ENCODE assay signal across 29 cellular contexts in the genomic region with DNA sequence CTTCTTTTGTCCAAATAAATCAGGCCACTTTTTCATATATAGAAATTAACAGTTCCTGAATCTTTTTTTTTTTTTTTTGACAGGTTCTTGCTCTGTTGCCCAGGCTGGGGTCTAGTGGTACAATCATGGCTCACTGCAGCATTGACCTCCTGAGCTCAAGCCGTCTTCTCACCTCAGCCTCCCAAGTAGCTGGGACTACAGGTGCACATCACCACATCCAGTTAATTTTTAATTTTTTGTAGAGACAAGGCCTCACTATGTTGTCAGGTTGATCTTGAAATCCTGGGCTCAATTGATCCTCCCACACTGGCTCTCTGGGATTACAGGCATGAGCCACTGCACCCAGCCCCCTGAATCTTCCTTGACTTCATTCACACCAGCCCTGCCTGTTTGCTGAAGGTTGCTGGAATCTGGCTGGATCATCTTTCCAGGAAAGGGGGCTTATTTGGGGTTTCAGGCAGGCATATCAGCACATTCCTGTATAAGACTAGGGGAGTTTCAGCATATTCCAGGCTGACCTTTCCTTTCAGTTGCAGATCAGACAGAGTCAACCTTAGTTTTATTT.
DNase-seq lines count a peak whose midpoint lies in the region; ATAC-seq and TF ChIP-seq lines count a peak whose summit lies in the region.
"Had no signal": no experiment of that assay in that cellular context is flagged by ENCODE, and none has a peak within 500 bp of the region (broad histone marks: within the 10 kb centered on the region; RNA-seq: fewer than 3 reads in every experiment).

No MANE protein-coding gene starts in this region.

- H3K4me3 ChIP-seq in SK-N-MC (no peak overlapping the region), iPS DF 6.9 (ENCODE audit: low read length) (no peak overlapping the region), neural progenitor cell (no peak overlapping the region)
- H3K4me3 ChIP-seq: skin epidermis, uterus had no signal

- BruUV-seq in Calu3 (replicated peaks; lab: Mats Ljungman, UMichigan) = no TSS peak

- ATAC-seq in HG03175 (IDR thresholded peaks at IDR 0.05; ENCODE audit: unreplicated experiment) = no peak
- ATAC-seq: activated CD8-positive, alpha-beta memory T cell treated with anti-CD3 and anti-CD28 coated beads, Interleukin-2, amount 10 ng/mL, durations not matched to agents 7 days and 5 days; CD8-positive, alpha-beta T cell; stimulated activated naive CD8-positive, alpha-beta T cell treated with anti-CD3 and anti-CD28 coated beads, Interleukin-15, amount 100 ng/mL, for 72 hours had no signal

- H3K9me3 ChIP-seq in SK-N-MC (ENCODE audit: low read depth, low read length) (no peaks in the 10 kb centered on the region), iPS DF 6.9 (ENCODE audit: control insufficient read depth, insufficient read depth, low read length) (no peaks in the 10 kb centered on the region), neural progenitor cell (ENCODE audit: low read depth) (no peaks in the 10 kb centered on the region)
- H3K9me3 ChIP-seq: neutrophil, uterus had no signal

- H3K27ac Mint-ChIP-seq in Calu3 (ENCODE audit: unreplicated experiment) (no peak overlapping the region), neural progenitor cell (no peak overlapping the region)
- H3K27ac Mint-ChIP-seq in activated T-helper 2 cell treated with anti-CD3 and anti-CD28 coated beads, Interferon-gamma antibody, Interleukin-2, Interleukin-4, amounts not matched to agents 10 μg/mL and 5 μg/mL and 100 μg/mL, durations not matched to agents 14 hours and 24 hours and 36 hours = no peak overlapping the region
- H3K27ac Mint-ChIP-seq: activated CD8-positive, alpha-beta memory T cell treated with anti-CD3 and anti-CD28 coated beads, Interleukin-2, amount 10 ng/mL, durations not matched to agents 7 days and 5 days; B cell; CD8-positive, alpha-beta T cell; stimulated activated naive CD8-positive, alpha-beta T cell treated with anti-CD3 and anti-CD28 coated beads, Interleukin-15, amount 100 ng/mL, for 72 hours had no signal

- H3K27me3 Mint-ChIP-seq in Calu3 (ENCODE audit: unreplicated experiment) (no peaks in the 10 kb centered on the region), neural progenitor cell (ENCODE audit: insufficient read depth, low read depth) (no peaks in the 10 kb centered on the region)
- peaks cover 4% of the 10 kb centered on the region for H3K27me3 Mint-ChIP-seq in activated T-helper 2 cell treated with anti-CD3 and anti-CD28 coated beads, Interferon-gamma antibody, Interleukin-2, Interleukin-4, amounts not matched to agents 10 μg/mL and 5 μg/mL and 100 μg/mL, durations not matched to agents 14 hours and 24 hours and 36 hours (ENCODE audit: low read depth)
- H3K27me3 Mint-ChIP-seq: activated CD8-positive, alpha-beta memory T cell treated with anti-CD3 and anti-CD28 coated beads, Interleukin-2, amount 10 ng/mL, durations not matched to agents 7 days and 5 days; stimulated activated naive CD8-positive, alpha-beta T cell treated with anti-CD3 and anti-CD28 coated beads, Interleukin-15, amount 100 ng/mL, for 72 hours had no signal

- H3K9ac ChIP-seq in SK-N-MC (ENCODE audit: insufficient read length) (peak overlapping the region; percentile 29), neural progenitor cell (no peak overlapping the region)

- H3K4me1 ChIP-seq in iPS DF 6.9 (ENCODE audit: control insufficient read depth, insufficient read depth, low read length) (peaks cover 2% of the 10 kb centered on the region; the same call in 1 of the 2 replicates), neural progenitor cell (peaks cover 18% of the 10 kb centered on the region)
- H3K4me1 ChIP-seq: uterus had no signal

- H3K4me1 Mint-ChIP-seq in Calu3 (ENCODE audit: low read depth, unreplicated experiment) (peaks cover 41% of the 10 kb centered on the region), neural progenitor cell (peaks cover 8% of the 10 kb centered on the region)
- H3K4me1 Mint-ChIP-seq in activated T-helper 2 cell treated with anti-CD3 and anti-CD28 coated beads, Interferon-gamma antibody, Interleukin-2, Interleukin-4, amounts not matched to agents 10 μg/mL and 5 μg/mL and 100 μg/mL, durations not matched to agents 14 hours and 24 hours and 36 hours (ENCODE audit: low read depth) = no peaks in the 10 kb centered on the region
- H3K4me1 Mint-ChIP-seq: activated CD8-positive, alpha-beta memory T cell treated with anti-CD3 and anti-CD28 coated beads, Interleukin-2, amount 10 ng/mL, durations not matched to agents 7 days and 5 days; B cell; stimulated activated naive CD8-positive, alpha-beta T cell treated with anti-CD3 and anti-CD28 coated beads, Interleukin-15, amount 100 ng/mL, for 72 hours had no signal

- no peaks in the 10 kb centered on the region for H3K36me3 ChIP-seq in SK-N-MC (ENCODE audit: insufficient read depth, low read length)
- H3K36me3 ChIP-seq in iPS DF 6.9 (ENCODE audit: control insufficient read depth, insufficient read depth, low read length) = no peaks in the 10 kb centered on the region
- no peaks in the 10 kb centered on the region for H3K36me3 ChIP-seq in neural progenitor cell
- H3K36me3 ChIP-seq: neutrophil, uterus had no signal

- H3K36me3 Mint-ChIP-seq in Calu3 (ENCODE audit: insufficient read depth, unreplicated experiment) (peaks cover 10% of the 10 kb centered on the region), neural progenitor cell (no peaks in the 10 kb centered on the region)
- no peaks in the 10 kb centered on the region for H3K36me3 Mint-ChIP-seq in activated T-helper 2 cell treated with anti-CD3 and anti-CD28 coated beads, Interferon-gamma antibody, Interleukin-2, Interleukin-4, amounts not matched to agents 10 μg/mL and 5 μg/mL and 100 μg/mL, durations not matched to agents 14 hours and 24 hours and 36 hours (ENCODE audit: low read depth)
- H3K36me3 Mint-ChIP-seq: activated CD8-positive, alpha-beta memory T cell treated with anti-CD3 and anti-CD28 coated beads, Interleukin-2, amount 10 ng/mL, durations not matched to agents 7 days and 5 days; CD8-positive, alpha-beta T cell had no signal

- no peak overlapping the region for H3K4me2 ChIP-seq in neural progenitor cell

- H3K9me3 Mint-ChIP-seq in Calu3 (ENCODE audit: low read depth, unreplicated experiment) (no peaks in the 10 kb centered on the region), neural progenitor cell (no peaks in the 10 kb centered on the region)
- no peaks in the 10 kb centered on the region for H3K9me3 Mint-ChIP-seq in activated T-helper 2 cell treated with anti-CD3 and anti-CD28 coated beads, Interferon-gamma antibody, Interleukin-2, Interleukin-4, amounts not matched to agents 10 μg/mL and 5 μg/mL and 100 μg/mL, durations not matched to agents 14 hours and 24 hours and 36 hours
- H3K9me3 Mint-ChIP-seq: CD8-positive, alpha-beta T cell; stimulated activated naive CD8-positive, alpha-beta T cell treated with anti-CD3 and anti-CD28 coated beads, Interleukin-15, amount 100 ng/mL, for 72 hours had no signal

- H3K4me3 Mint-ChIP-seq in Calu3 (ENCODE audit: low read depth, unreplicated experiment) = peak overlapping the region; percentile 20
- no peak overlapping the region for H3K4me3 Mint-ChIP-seq in neural progenitor cell
- no peak overlapping the region for H3K4me3 Mint-ChIP-seq in activated T-helper 2 cell treated with anti-CD3 and anti-CD28 coated beads, Interferon-gamma antibody, Interleukin-2, Interleukin-4, amounts not matched to agents 10 μg/mL and 5 μg/mL and 100 μg/mL, durations not matched to agents 14 hours and 24 hours and 36 hours (ENCODE audit: low read depth)
- H3K4me3 Mint-ChIP-seq: activated CD8-positive, alpha-beta memory T cell treated with anti-CD3 and anti-CD28 coated beads, Interleukin-2, amount 10 ng/mL, durations not matched to agents 7 days and 5 days; B cell; CD8-positive, alpha-beta T cell; stimulated activated naive CD8-positive, alpha-beta T cell treated with anti-CD3 and anti-CD28 coated beads, Interleukin-15, amount 100 ng/mL, for 72 hours had no signal

- DNase-seq in Calu3 = no peak
- no peak for DNase-seq in SK-N-MC (ENCODE audit: low read depth, low spot score)
- DNase-seq in iPS DF 6.9 (ENCODE audit: low read depth, low spot score) = peak; percentile 22
- DNase-seq in neural progenitor cell (ENCODE audit: low spot score) = no peak
- no peak for DNase-seq in activated T-helper 2 cell treated with anti-CD3 and anti-CD28 coated beads, Interferon-gamma antibody, Interleukin-2, Interleukin-4, amounts not matched to agents 10 μg/mL and 5 μg/mL and 100 μg/mL, durations not matched to agents 14 hours and 24 hours and 36 hours (ENCODE audit: low spot score)
- no peak for DNase-seq in stimulated activated naive CD4-positive, alpha-beta T cell (lab: John Stamatoyannopoulos, UW)
- DNase-seq in NCI-H526 treated with DMSO at 0.1 percent for 48 hours (lab: John Stamatoyannopoulos, UW) = no peak
- DNase-seq: activated CD4-positive, CD25-positive, alpha-beta regulatory T cell; activated CD8-positive, alpha-beta memory T cell treated with anti-CD3 and anti-CD28 coated beads, Interleukin-2, amount 10 ng/mL, durations not matched to agents 7 days and 5 days; activated naive CD4-positive, alpha-beta T cell treated with Interleukin-2 at 50 U/mL for 16 hours; activated T-cell treated with anti-CD3 and anti-CD28 coated beads, Interleukin-2, amount 50 U/mL, for 48 hours; CD8-positive, alpha-beta T cell; glutamatergic neuron; H7; KG1; mammary epithelial cell; NCI-H1436; NCI-H345; OCI-M1; Right ventricle myocardium superior; stimulated activated naive CD8-positive, alpha-beta T cell treated with anti-CD3 and anti-CD28 coated beads, Interleukin-15, amount 100 ng/mL, for 72 hours; SW 1271; T1000; uterus had no signal

- CTCF ChIA-PET in Calu3 (lab: Charles Lee) = interaction anchor here (0.7 to 1.1 kb wide), 3 partner anchors 10 to 53 kb away, joined by 3 to 5 read pairs (median 3); no protein-coding TSS in a partner anchor

- H3K27ac ChIP-seq in SK-N-MC (peak overlapping the region; percentile 42; the same call in 1 of the 2 replicates), iPS DF 6.9 (ENCODE audit: low read length) (no peak overlapping the region), neural progenitor cell (no peak overlapping the region)
- H3K27ac ChIP-seq: epithelial cell of prostate, neutrophil, uterus had no signal

- H3F3A ChIP-seq in neural progenitor cell (ENCODE audit: low read depth) = peaks cover 14% of the 10 kb centered on the region

- intact Hi-C loops in Calu3 (cut with micrococcal nuclease; ENCODE audit: unreplicated experiment) = loop anchor here (2.0 kb wide), 1 partner anchor 67 kb away; no protein-coding TSS in a partner anchor
- intact Hi-C loops in activated T-helper 2 cell treated with anti-CD3 and anti-CD28 coated beads, Interferon-gamma antibody, Interleukin-2, Interleukin-4, amounts not matched to agents 10 μg/mL and 5 μg/mL and 100 μg/mL, durations not matched to agents 14 hours and 24 hours and 36 hours (cut with micrococcal nuclease) = no loop called here

- no peaks in the 10 kb centered on the region for H3K27me3 ChIP-seq in iPS DF 6.9 (ENCODE audit: control insufficient read depth, insufficient read depth, low read length)
- no peaks in the 10 kb centered on the region for H3K27me3 ChIP-seq in neural progenitor cell
- H3K27me3 ChIP-seq: neutrophil, uterus had no signal

- H3K79me2 ChIP-seq in neural progenitor cell (ENCODE audit: low read depth) = no peaks in the 10 kb centered on the region

- no peaks in the 10 kb centered on the region for H4K20me1 ChIP-seq in neural progenitor cell (ENCODE audit: low read depth)

- H2AFZ ChIP-seq in neural progenitor cell (replicated peaks) = peak overlapping the region; percentile 19

- no CpG with 5 or more reads among the region's 1 CpG for WGBS in iPS DF 6.9 (ENCODE audit: insufficient coverage, insufficient read length)

- TF ChIP-seq CTCF in Calu3 (IDR thresholded peaks at IDR 0.05; ENCODE audit: unreplicated experiment) (no peak), neural progenitor cell (IDR thresholded peaks at IDR 0.05) (no peak)
